Comparison of ENCODE assay signal across 16 cellular contexts in the genomic region with DNA sequence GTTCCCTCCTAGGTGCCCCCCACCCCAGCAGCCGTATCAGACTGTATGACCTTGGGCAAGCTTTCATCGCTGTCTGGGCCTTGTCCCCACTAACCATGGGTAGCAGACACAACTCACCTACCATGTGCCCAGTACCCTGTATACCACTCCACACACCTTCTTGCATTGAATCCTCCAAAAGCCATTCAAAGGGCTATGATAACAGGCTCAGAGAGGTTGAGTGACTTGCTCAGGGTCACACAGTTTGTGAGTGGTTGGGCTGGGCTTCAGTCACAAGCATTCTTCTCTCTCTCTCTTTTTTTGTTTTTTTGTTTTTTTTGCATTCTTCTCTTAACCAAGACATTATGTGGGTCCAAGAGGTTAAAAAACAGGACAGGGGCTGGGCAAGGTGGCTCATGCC. TPM values are rescaled to one million over a fixed set of nuclear protein-coding genes. Genes with fewer than 3 reads are reported as not detected.
A peak's percentile ranks its signal among the peaks of the same experiment; 100 is the strongest.
DNase-seq lines count a peak whose midpoint lies in the region; TF ChIP-seq lines count a peak whose summit lies in the region.
"Had no signal": no experiment of that assay in that cellular context is flagged by ENCODE, and none has a peak within 500 bp of the region (broad histone marks: within the 10 kb centered on the region; RNA-seq: fewer than 3 reads in every experiment).

No MANE protein-coding gene starts in this region.

- H3K27me3 Mint-ChIP-seq in T-helper 2 cell treated with Interferon-gamma antibody and Interleukin-4, amounts not matched to agents 5 μg/mL and 100 μg/mL, for 36 hours (ENCODE audit: low read depth): no peaks in the 10 kb centered on the region
- H3K27me3 Mint-ChIP-seq in immature natural killer cell (ENCODE audit: low read depth in 3 of 3): peaks cover 0 to 4% (median 0%) of the 10 kb centered on the region in 3 donors

- H3K9me3 ChIP-seq in Loucy (ENCODE audit: insufficient read depth, low read depth, low read length): no peaks in the 10 kb centered on the region
- H3K9me3 ChIP-seq: ascending aorta, suprapubic skin had no signal

- peak overlapping the region; percentile 93 for H3K9ac ChIP-seq in Loucy (ENCODE audit: low read depth, low read length, poor library complexity, severe bottlenecking)

- H4K20me1 ChIP-seq in Loucy (ENCODE audit: insufficient read depth, low read length, poor library complexity, severe bottlenecking): no peaks in the 10 kb centered on the region

- H3K27me3 ChIP-seq in Loucy (ENCODE audit: insufficient read depth, low read length, poor library complexity, severe bottlenecking): no peaks in the 10 kb centered on the region

- H3K4me3 ChIP-seq in Loucy (ENCODE audit: low read length, poor library complexity, severe bottlenecking): peak overlapping the region; percentile 95
- H3K4me3 ChIP-seq: ascending aorta, coronary artery, PC-9, SK-N-MC, suprapubic skin had no signal

- H3K4me2 ChIP-seq in Loucy (ENCODE audit: low read depth, low read length, poor library complexity, severe bottlenecking): peak overlapping the region; percentile 88
- H3K4me2 ChIP-seq: PC-9 had no signal

- H3K4me3 Mint-ChIP-seq in T-helper 2 cell treated with Interferon-gamma antibody and Interleukin-4, amounts not matched to agents 5 μg/mL and 100 μg/mL, for 36 hours: peak overlapping the region; percentile 92
- H3K4me3 Mint-ChIP-seq in immature natural killer cell: peak overlapping the region in 3 of 5 donors; percentile 10 to 97 (median 94)
- H3K4me3 Mint-ChIP-seq: nephron progenitor cell had no signal

- peaks cover 9% of the 10 kb centered on the region; the same call in 1 of the 2 replicates for H3F3A ChIP-seq in Loucy (ENCODE audit: low read depth)

- peaks cover 47% of the 10 kb centered on the region for H3K36me3 Mint-ChIP-seq in T-helper 2 cell treated with Interferon-gamma antibody and Interleukin-4, amounts not matched to agents 5 μg/mL and 100 μg/mL, for 36 hours (ENCODE audit: low read depth)
- peaks cover 5 to 24% (median 5%) of the 10 kb centered on the region in 3 donors for H3K36me3 Mint-ChIP-seq in immature natural killer cell

- no peak for DNase-seq in T-helper 2 cell treated with Interferon-gamma antibody and Interleukin-4, amounts not matched to agents 5 μg/mL and 100 μg/mL, for 36 hours (ENCODE audit: low spot score)
- DNase-seq in T-helper 2 cell: no peak
- DNase-seq in immature natural killer cell: no peak
- DNase-seq in stimulated activated CD4-positive, alpha-beta T cell treated with anti-CD3 and anti-CD28 coated beads, Interleukin-4, amount 100 ng/mL, for 4 hours: no peak
- no peak for DNase-seq in cerebellar cortex (ENCODE audit: low spot score)
- DNase-seq: COR-L47, MV-4-11, NCI-H748 treated with DMSO at 0.1 percent for 48 hours, nephron progenitor cell, PC-9, retina had no signal

- peaks cover 41% of the 10 kb centered on the region for H3K4me1 ChIP-seq in Loucy (ENCODE audit: insufficient read depth, low read length, poor library complexity, severe bottlenecking)

- no peak for TF ChIP-seq CTCF in Loucy (conservative IDR thresholded peaks at IDR 0.05; ENCODE audit: low read length)

- H2AFZ ChIP-seq in Loucy (ENCODE audit: low read length): no peak overlapping the region
- H2AFZ ChIP-seq: PC-9 had no signal

- peaks cover 26% of the 10 kb centered on the region for H3K79me2 ChIP-seq in Loucy (ENCODE audit: insufficient read depth, low read length)

- H3K4me1 Mint-ChIP-seq in T-helper 2 cell treated with Interferon-gamma antibody and Interleukin-4, amounts not matched to agents 5 μg/mL and 100 μg/mL, for 36 hours (ENCODE audit: low read depth): peaks cover 35% of the 10 kb centered on the region
- peaks cover 41 to 45% of the 10 kb centered on the region in 2 donors for H3K4me1 Mint-ChIP-seq in immature natural killer cell
- H3K4me1 Mint-ChIP-seq: nephron progenitor cell had no signal

- H3K9me3 Mint-ChIP-seq in T-helper 2 cell treated with Interferon-gamma antibody and Interleukin-4, amounts not matched to agents 5 μg/mL and 100 μg/mL, for 36 hours: no peaks in the 10 kb centered on the region
- no peaks in the 10 kb centered on the region for H3K9me3 Mint-ChIP-seq in immature natural killer cell

- H3K9me2 ChIP-seq in Loucy (replicated peaks; ENCODE audit: low read depth, low read length): no peaks in the 10 kb centered on the region

- H3K36me3 ChIP-seq in Loucy (ENCODE audit: insufficient read depth, low read length): peaks cover 9% of the 10 kb centered on the region; the same call in 1 of the 2 replicates
- H3K36me3 ChIP-seq: ascending aorta, suprapubic skin had no signal

- peak overlapping the region; percentile 55 for H3K27ac Mint-ChIP-seq in T-helper 2 cell treated with Interferon-gamma antibody and Interleukin-4, amounts not matched to agents 5 μg/mL and 100 μg/mL, for 36 hours
- H3K27ac Mint-ChIP-seq in immature natural killer cell: peak overlapping the region; percentile 74 to 96 (median 94)
- H3K27ac Mint-ChIP-seq: nephron progenitor cell had no signal

RNA-seq across cellular contexts. Expression of gene RASAL3, which starts 2.6 kb away (rescaled TPM):
- polyA plus RNA-seq in immature natural killer cell: 100 to 1,000 TPM in 1 of 3 donors, 10 to 100 TPM in 2; 71.5 to 114 (median 89.1) TPM

RNA-seq across cellular contexts. Expression of gene WIZ, which starts 11.9 kb away (rescaled TPM):
- polyA plus RNA-seq in immature natural killer cell: 1 to 10 TPM in 1 of 3 donors, under 1 TPM in 1, not detected in 1; 0.78 to 1.5 TPM

RNA-seq across cellular contexts. Expression of gene PGLYRP2, which starts 17.6 kb away (rescaled TPM):
- under 1 TPM in 2 of 3 donors, not detected in 1; 0.10 to 0.17 TPM for polyA plus RNA-seq in immature natural killer cell

RNA-seq across cellular contexts. Expression of gene AKAP8L, which starts 42.9 kb away (rescaled TPM):
- polyA plus RNA-seq in immature natural killer cell: 10 to 100 TPM; 28.4 to 58.5 (median 29.6) TPM

RNA-seq across cellular contexts. Expression of gene CYP4F22, which starts 46.6 kb away (rescaled TPM):
- 1 to 10 TPM in 2 of 3 donors, not detected in 1; 1.3 to 2.7 TPM for polyA plus RNA-seq in immature natural killer cell
